17 cellular contexts compared by ENCODE assay signal in the genomic region with DNA sequence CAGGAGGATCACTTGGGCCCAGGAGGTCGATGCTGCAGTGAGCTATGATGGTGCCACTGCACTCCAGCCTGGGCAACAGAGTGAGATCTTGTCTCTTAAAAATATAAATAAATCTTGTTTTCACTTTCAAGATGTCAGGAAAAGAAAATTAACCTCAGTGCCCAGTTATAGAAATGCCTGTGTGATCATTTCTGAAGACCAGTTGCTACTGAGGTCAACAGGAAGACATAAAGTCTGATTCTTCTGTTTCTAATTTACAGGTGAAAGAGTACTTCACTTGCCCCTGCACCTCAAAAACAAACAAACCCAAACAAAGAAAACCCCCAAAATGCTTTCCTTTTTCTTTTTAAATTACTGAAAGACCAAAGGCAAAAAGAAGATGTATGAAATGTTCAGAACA.
"Had no signal": no experiment of that assay in that cellular context is flagged by ENCODE, and none has a peak within 500 bp of the region (broad histone marks: within the 10 kb centered on the region; RNA-seq: fewer than 3 reads in every experiment).

No MANE protein-coding gene starts in this region.

- H3K4me1 ChIP-seq: neural progenitor cell, right atrium auricular region had no signal

- H3K9me3 ChIP-seq: heart right ventricle, ovary, right atrium auricular region had no signal

- ATAC-seq: esophagus mucosa; heart right ventricle; natural killer cell treated with Interleukin-12 subunit alpha and Interleukin-12 subunit beta and Interleukin-15 and Interleukin-18, amount 100 ng/mL, for 72 hours had no signal

- DNase-seq: cortex of kidney; dorsolateral prefrontal cortex; effector memory CD4-positive, alpha-beta T cell; heart right ventricle; hypothalamus; kidney glomerular epithelial cell; mammary epithelial cell; nucleus accumbens; ovary; small intestine; stimulated activated CD4-positive, alpha-beta T cell treated with anti-CD3 and anti-CD28 coated beads, Interleukin-12 subunit alpha, Interleukin-12 subunit beta, amount 100 ng/mL, for 4 hours; stimulated activated naive CD4-positive, alpha-beta T cell; trophoblast cell had no signal

- H3K36me3 ChIP-seq: heart right ventricle, neural progenitor cell, ovary, right atrium auricular region had no signal

- H3K27me3 ChIP-seq: dorsolateral prefrontal cortex, heart right ventricle, neural progenitor cell, ovary, right atrium auricular region had no signal

- H3K4me3 ChIP-seq: dorsolateral prefrontal cortex, heart right ventricle, neural progenitor cell, ovary, right atrium auricular region had no signal

- H3K27ac ChIP-seq: dorsolateral prefrontal cortex, heart right ventricle, neural progenitor cell, ovary, right atrium auricular region had no signal
